Comparison of ENCODE assay signal across 8 cellular contexts in the genomic region with DNA sequence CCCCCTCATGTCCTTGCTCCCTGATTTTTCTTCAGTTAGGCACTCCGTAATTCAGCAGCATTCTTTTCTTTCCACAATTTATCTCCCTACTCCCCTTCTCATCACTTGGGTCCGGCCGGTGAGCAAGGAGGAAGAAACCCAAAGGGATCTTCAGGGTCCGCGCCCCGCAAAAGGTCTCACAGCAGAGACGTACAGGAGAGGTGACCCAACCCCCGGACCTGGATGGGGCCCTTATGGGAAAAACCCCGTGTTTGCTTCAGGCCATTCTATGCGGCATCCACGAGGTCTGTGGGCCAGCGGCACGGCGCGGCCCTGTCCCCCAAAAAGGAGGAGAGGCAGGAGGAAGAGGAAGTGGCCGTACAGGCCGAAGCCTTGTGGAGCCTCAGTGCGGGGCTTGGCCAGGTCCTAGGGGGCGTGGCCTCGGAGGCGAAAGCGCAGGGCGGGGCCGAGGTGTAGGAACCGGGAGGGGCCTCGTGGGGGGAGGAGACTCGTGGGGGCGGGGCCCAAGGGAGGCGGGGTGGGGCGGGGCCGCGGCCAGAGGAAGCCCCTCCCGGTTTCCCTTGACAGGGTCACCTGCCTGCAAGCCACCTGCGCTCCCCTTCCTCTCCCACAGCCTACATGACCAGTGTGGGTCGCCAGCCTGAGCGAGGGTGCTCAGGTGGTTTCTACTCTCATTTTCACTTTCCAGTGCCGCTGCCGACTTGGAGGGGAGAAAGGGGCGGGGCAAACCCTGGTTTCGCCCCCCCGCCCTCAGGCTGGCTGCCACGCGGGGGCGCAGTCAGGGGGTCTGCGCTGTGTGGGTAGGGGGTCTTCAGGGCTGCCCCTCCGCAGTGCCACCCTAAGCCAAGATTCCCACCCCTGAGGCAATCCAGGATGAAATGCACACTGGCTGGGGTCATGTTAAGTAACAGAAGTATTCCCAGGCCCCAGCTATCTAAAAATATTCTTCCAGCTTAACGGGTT.
DNase-seq lines count a peak whose midpoint lies in the region; ATAC-seq, FAIRE-seq and TF ChIP-seq lines count a peak whose summit lies in the region.

No MANE protein-coding gene starts in this region.

- intact Hi-C loops in right cardiac atrium (cut with DNase I) = loop anchor here in 1 of 4 donors (5.0 kb wide), 1 partner anchor 68 kb away; no protein-coding TSS in a partner anchor
- intact Hi-C loops in uterus (cut with DNase I; ENCODE audit: low total_unique reads) = loop anchor here (10.0 kb wide), 1 partner anchor 70 kb away; no protein-coding TSS in a partner anchor

- H3K36me3 ChIP-seq in uterus = no peaks in the 10 kb centered on the region

- TF ChIP-seq CTCF in uterus (IDR thresholded peaks at IDR 0.05) = peak; percentile 45 to 64 (median 54)

- 5% methylated on average over 47 of the region's 47 CpGs for WGBS in right cardiac atrium

- ATAC-seq in right cardiac atrium = peak; percentile 100

- H3K27ac ChIP-seq in angular gyrus (ENCODE audit: low read depth, low read length) = peak overlapping the region; percentile 93
- H3K27ac ChIP-seq in right cardiac atrium (ENCODE audit: low read length) = peak overlapping the region; percentile 90
- peak overlapping the region; percentile 78 to 86 for H3K27ac ChIP-seq in uterus

- DNase-seq in GM04503 (ENCODE audit: low read depth) = peak; percentile 37
- DNase-seq in H54 (ENCODE audit: insufficient read length, low spot score) = peak; percentile 85
- peak; percentile 93 for DNase-seq in LoVo (ENCODE audit: low spot score)
- DNase-seq in T-helper 1 cell = peak; percentile 78 to 82 (median 79)
- DNase-seq in right cardiac atrium = peak; percentile 96 to 99 (median 98)
- DNase-seq in pulmonary artery endothelial cell (ENCODE audit: low read depth, low spot score) = peak; percentile 43
- DNase-seq in uterus = peak; percentile 95 to 96

- H3K9me3 ChIP-seq in right cardiac atrium (ENCODE audit: control insufficient read depth, low read length) = no peaks in the 10 kb centered on the region
- H3K9me3 ChIP-seq in uterus = no peaks in the 10 kb centered on the region

- FAIRE-seq in H54 (lab: Jason Lieb, UNC) = peak; percentile 81

- peak overlapping the region; percentile 90 for H3K4me3 ChIP-seq in right cardiac atrium (ENCODE audit: low read length)
- H3K4me3 ChIP-seq in uterus = peak overlapping the region; percentile 64 to 84

- H3K27me3 ChIP-seq in right cardiac atrium (ENCODE audit: control insufficient read depth, insufficient read depth) (no peaks in the 10 kb centered on the region), uterus (no peaks in the 10 kb centered on the region)

- peak; percentile 56; the same call in 1 of the 2 replicates for TF ChIP-seq POLR2A in H54 (IDR thresholded peaks at IDR 0.05; ENCODE audit: low read depth, low read length)
- peak in 1 of 2 donors; percentile 60 for TF ChIP-seq POLR2A in uterus (IDR thresholded peaks at IDR 0.05)

- H3K4me1 ChIP-seq in right cardiac atrium (ENCODE audit: control insufficient read depth, insufficient read depth, low read length) (no peaks in the 10 kb centered on the region), uterus (no peaks in the 10 kb centered on the region)

Comparison
In these comparisons a context has a peak if more than half of its experiments do, and no peak if none do; other contexts are left out.
1. Peak in every context shown above with its lines: DNase-seq, ATAC-seq, H3K4me3 ChIP-seq and H3K27ac ChIP-seq.
2. DNase-seq: peak in every context shown above with its lines; median percentile 98 in right cardiac atrium; 96 in uterus; 93 in LoVo; 85 in H54; 79 in T-helper 1 cell; 43 in pulmonary artery endothelial cell; 37 in GM04503.